ENCODE assay signal across 8 cellular contexts in the genomic region with DNA sequence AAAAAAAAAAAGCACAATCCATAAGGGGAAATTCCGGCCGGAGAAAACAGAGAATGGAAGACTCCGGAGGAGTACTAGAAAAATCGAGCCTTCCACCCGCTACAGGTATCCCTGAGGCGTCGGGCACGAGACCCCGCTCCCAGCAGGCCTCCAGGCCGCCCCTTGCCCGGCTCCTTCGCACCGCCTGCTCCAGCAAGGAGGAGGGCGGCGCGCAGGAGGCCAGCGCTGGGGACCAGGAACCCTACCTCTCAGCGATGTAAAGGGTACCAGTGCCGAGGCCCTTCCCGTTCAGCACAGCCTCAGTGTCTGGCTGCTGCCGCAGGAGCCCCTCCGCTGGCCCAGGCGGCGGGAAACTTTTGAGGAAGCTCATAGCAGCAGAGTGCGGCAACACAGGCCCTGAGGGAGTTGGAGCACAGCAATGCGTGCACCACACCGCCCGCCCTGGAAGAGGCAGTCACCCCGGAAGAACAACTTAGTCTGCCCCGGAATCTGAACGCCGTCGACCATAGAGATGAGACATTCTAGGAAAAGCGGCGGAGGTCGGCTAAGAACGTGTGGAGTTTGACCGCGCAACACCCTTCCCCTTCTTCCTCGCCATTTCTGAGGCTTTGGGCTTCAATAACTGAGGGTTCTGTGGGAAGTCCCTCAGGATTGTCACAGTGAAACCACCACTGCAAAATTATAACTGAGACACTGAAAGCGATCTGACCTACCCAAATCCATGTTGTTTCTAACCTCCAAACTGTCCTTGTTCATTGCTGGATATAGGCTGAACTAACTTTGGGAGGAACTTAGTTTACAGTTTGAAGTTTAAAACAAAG. TPM values are rescaled to one million over a fixed set of nuclear protein-coding genes. Genes with fewer than 3 reads are reported as not detected.
DNase-seq lines count a peak whose midpoint lies in the region; ATAC-seq and TF ChIP-seq lines count a peak whose summit lies in the region.

A gene with protein sequence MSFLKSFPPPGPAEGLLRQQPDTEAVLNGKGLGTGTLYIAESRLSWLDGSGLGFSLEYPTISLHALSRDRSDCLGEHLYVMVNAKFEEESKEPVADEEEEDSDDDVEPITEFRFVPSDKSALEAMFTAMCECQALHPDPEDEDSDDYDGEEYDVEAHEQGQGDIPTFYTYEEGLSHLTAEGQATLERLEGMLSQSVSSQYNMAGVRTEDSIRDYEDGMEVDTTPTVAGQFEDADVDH (minus strand): TSS at position 450 of the 821 bp plus-strand sequence. CDS start 80 bp downstream, at position 370.

- no TSS peak for BruUV-seq in Panc1 (replicated peaks; lab: Mats Ljungman, UMichigan)

- intact Hi-C loops in Panc1 (cut with micrococcal nuclease; ENCODE audit: unreplicated experiment): no loop called here
- intact Hi-C loops in esophagus squamous epithelium (cut with DNase I): no loop called here

- no peak for TF ChIP-seq CTCF in Panc1 (IDR thresholded peaks at IDR 0.05)
- TF ChIP-seq CTCF in esophagus squamous epithelium (IDR thresholded peaks at IDR 0.05): peak in 1 of 6 experiments; percentile 17

- ATAC-seq in GM21576 (IDR thresholded peaks at IDR 0.05; ENCODE audit: unreplicated experiment): peak; percentile 96
- peak; percentile 99 for ATAC-seq in Panc1

- peak; percentile 79 for DNase-seq in DMS153 (lab: John Stamatoyannopoulos, UW)
- DNase-seq in Jurkat, Clone E6-1 (ENCODE audit: low read depth, low spot score): peak; percentile 88
- DNase-seq in Panc1 (ENCODE audit: low read depth, low spot score): peak; percentile 80
- peak; percentile 84 to 89 for DNase-seq in activated T-cell treated with anti-CD3 and anti-CD28 coated beads, Interleukin-2, amount 50 U/mL, for 48 hours
- DNase-seq in esophagus squamous epithelium (lab: John Stamatoyannopoulos, UW): peak; percentile 30
- DNase-seq in myocyte (ENCODE audit: low read depth): peak; percentile 94
- DNase-seq in stimulated activated CD8-positive, alpha-beta memory T cell treated with anti-CD3 and anti-CD28 coated beads, Interleukin-7, amount 100 ng/mL, for 48 hours (ENCODE audit: extremely low read depth in 1 of 2, low read depth in 1 of 2): peak; percentile 61 to 77

- in situ Hi-C loops in Panc1 (cut with HindIII; ENCODE audit: low pct_unique_long_range_greater_than_20kb, low sequenced_read_pairs): no loop called here

- POLR2A ChIA-PET in Panc1 (lab: Charles Lee): interaction anchor here (0.6 to 0.7 kb wide), 2 partner anchors 41 to 467 kb away, joined by 3 to 6 read pairs; no protein-coding TSS in a partner anchor

- H3K4me3 ChIP-seq in Jurkat, Clone E6-1 (ENCODE audit: low read length): peak within 1 kb of the TSS; percentile 73
- H3K4me3 ChIP-seq in Panc1 (ENCODE audit: low read depth in 2 of 2, low read length in 2 of 2) (peak within 1 kb of the TSS; percentile 76 to 92), esophagus squamous epithelium (peak within 1 kb of the TSS; percentile 74 to 99 (median 90))

- H3K27me3 ChIP-seq in Panc1 (ENCODE audit: control insufficient read depth, insufficient read depth, low read length) (no peaks in the 10 kb centered on the region), esophagus squamous epithelium (no peaks in the 10 kb centered on the region)

- peak in 2 of 4 donors; percentile 49 to 82 for TF ChIP-seq POLR2A in esophagus squamous epithelium (IDR thresholded peaks at IDR 0.05)

- H3K9me3 ChIP-seq in Panc1 (ENCODE audit: control insufficient read depth, insufficient read depth, low read depth, low read length): no peaks in the 10 kb centered on the region
- no peaks in the 10 kb centered on the region for H3K9me3 ChIP-seq in esophagus squamous epithelium

- 0% methylated on average over 24 to 33 of the region's 41 CpGs for WGBS in esophagus squamous epithelium, 2 donors

- H3K4me1 ChIP-seq in Panc1 (ENCODE audit: control insufficient read depth, insufficient read depth, low read length) (peaks cover 9% of the 10 kb centered on the region), esophagus squamous epithelium (peaks cover 16 to 58% (median 24%) of the 10 kb centered on the region in 3 donors)

- H3K27ac ChIP-seq in Panc1 (ENCODE audit: low read length): peak within 1 kb of the TSS; percentile 99
- peak within 1 kb of the TSS; percentile 79 to 89 (median 88) for H3K27ac ChIP-seq in esophagus squamous epithelium

- CTCF ChIA-PET in Panc1 (lab: Charles Lee): interaction anchor here (0.6 kb wide), 1 partner anchor 325 kb away, joined by 4 read pairs; no protein-coding TSS in a partner anchor

- H3K36me3 ChIP-seq in Panc1 (ENCODE audit: control insufficient read depth, insufficient read depth, low read length): no peaks in the 10 kb centered on the region; the same call in 1 of the 2 replicates
- peaks cover 0 to 4% (median 0%) of the 10 kb centered on the region in 3 donors for H3K36me3 ChIP-seq in esophagus squamous epithelium

RNA-seq across cellular contexts. Expression of the gene that starts here (rescaled TPM):
- polyA plus RNA-seq in Jurkat, Clone E6-1 (2012; ENCODE audit: insufficient read depth, insufficient read length): 202 TPM
- total RNA-seq in Panc1 (2021; ENCODE audit: unreplicated experiment) (117 TPM), esophagus squamous epithelium (100 to 1,000 TPM in 2 of 4 donors, 10 to 100 TPM in 2; 27.5 to 140 (median 84.2) TPM), myocyte (123 and 126 TPM in 2 replicates)
- 140 TPM for polyA plus RNA-seq in Panc1 (2012; ENCODE audit: insufficient read length)
- polyA plus RNA-seq in myocyte (2012): 118 TPM

Comparison
In these comparisons a context has a peak if more than half of its experiments do, and no peak if none do; other contexts are left out.
1. Peak in every context shown above with its lines: DNase-seq, ATAC-seq, H3K4me3 ChIP-seq and H3K27ac ChIP-seq.
2. DNase-seq: peak in every context shown above with its lines; median percentile 94 in myocyte; 88 in Jurkat, Clone E6-1; 86 in activated T-cell treated with anti-CD3 and anti-CD28 coated beads, Interleukin-2, amount 50 U/mL, for 48 hours; 80 in Panc1; 79 in DMS153; 69 in stimulated activated CD8-positive, alpha-beta memory T cell treated with anti-CD3 and anti-CD28 coated beads, Interleukin-7, amount 100 ng/mL, for 48 hours; 30 in esophagus squamous epithelium.